ENCODE assay signal across 18 cellular contexts in genomic region chr7:7895754-7896153, GRCh38.
DNase-seq lines count a peak whose midpoint lies in the region; ATAC-seq and TF ChIP-seq lines count a peak whose summit lies in the region.
"Had no signal": no experiment of that assay in that cellular context is flagged by ENCODE, and none has a peak within 500 bp of the region (broad histone marks: within the 10 kb centered on the region; RNA-seq: fewer than 3 reads in every experiment).

No MANE protein-coding gene starts in this region.

- TF ChIP-seq CTCF in left lung (IDR thresholded peaks at IDR 0.05) (no peak), dorsolateral prefrontal cortex (IDR thresholded peaks at IDR 0.05 in 54 of 56, conservative IDR thresholded peaks at IDR 0.05 in 2 of 56; ENCODE audit: low read depth in 1 of 56, partially characterized antibody in 56 of 56) (no peak)

- no peaks in the 10 kb centered on the region for H3K36me3 ChIP-seq in left lung
- H3K36me3 ChIP-seq: adrenal gland had no signal

- peaks cover 0 to 7% of the 10 kb centered on the region in 2 donors for H3K4me1 Mint-ChIP-seq in stimulated activated naive B cell treated with anti-CD40 and anti-IgM and Interleukin-4, amounts not matched to agents 10 μg/mL and 1 μg/mL and 100 μg/mL, for 72 hours
- H3K4me1 Mint-ChIP-seq in activated naive CD4-positive, alpha-beta T cell treated with anti-CD3 and anti-CD28 coated beads, Interleukin-2, amount 10 ng/mL, durations not matched to agents 7 days and 5 days = no peaks in the 10 kb centered on the region
- H3K4me1 Mint-ChIP-seq: naive thymus-derived CD4-positive, alpha-beta T cell had no signal

- DNase-seq in DMS53 treated with DMSO at 0.1 percent for 48 hours (lab: John Stamatoyannopoulos, UW; ENCODE audit: unreplicated experiment) = peak; percentile 56
- peak; percentile 9 for DNase-seq in NCI-H128 (lab: John Stamatoyannopoulos, UW; ENCODE audit: unreplicated experiment)
- DNase-seq in NCI-H774 (lab: John Stamatoyannopoulos, UW) = peak; percentile 39
- DNase-seq in left lung = no peak
- DNase-seq in stimulated activated naive B cell treated with anti-CD40 and anti-IgM and Interleukin-4, amounts not matched to agents 10 μg/mL and 1 μg/mL and 100 μg/mL, for 72 hours = no peak
- no peak for DNase-seq in GM03348 (ENCODE audit: low spot score)
- DNase-seq in activated naive CD4-positive, alpha-beta T cell treated with anti-CD3 and anti-CD28 coated beads, Interleukin-2, amount 10 ng/mL, durations not matched to agents 7 days and 5 days = no peak
- no peak for DNase-seq in dorsolateral prefrontal cortex
- DNase-seq: adrenal gland; Calu3; GF-D8; HFFc6; KG1; mammary epithelial cell; naive thymus-derived CD4-positive, alpha-beta T cell; NCI-H1048 had no signal

- no peaks in the 10 kb centered on the region for H3K9me3 Mint-ChIP-seq in stimulated activated naive B cell treated with anti-CD40 and anti-IgM and Interleukin-4, amounts not matched to agents 10 μg/mL and 1 μg/mL and 100 μg/mL, for 72 hours
- no peaks in the 10 kb centered on the region for H3K9me3 Mint-ChIP-seq in activated naive CD4-positive, alpha-beta T cell treated with anti-CD3 and anti-CD28 coated beads, Interleukin-2, amount 10 ng/mL, durations not matched to agents 7 days and 5 days
- H3K9me3 Mint-ChIP-seq: HFFc6 had no signal

- no peaks in the 10 kb centered on the region for H3K27me3 Mint-ChIP-seq in stimulated activated naive B cell treated with anti-CD40 and anti-IgM and Interleukin-4, amounts not matched to agents 10 μg/mL and 1 μg/mL and 100 μg/mL, for 72 hours
- H3K27me3 Mint-ChIP-seq in activated naive CD4-positive, alpha-beta T cell treated with anti-CD3 and anti-CD28 coated beads, Interleukin-2, amount 10 ng/mL, durations not matched to agents 7 days and 5 days = no peaks in the 10 kb centered on the region
- H3K27me3 Mint-ChIP-seq: naive thymus-derived CD4-positive, alpha-beta T cell had no signal

- intact Hi-C loops in left lung (cut with DNase I) (no loop called here), dorsolateral prefrontal cortex (cut with DNase I) (no loop called here)

- no peaks in the 10 kb centered on the region for H3K4me1 ChIP-seq in left lung
- H3K4me1 ChIP-seq: adrenal gland had no signal

- H3K9me3 ChIP-seq in left lung = no peaks in the 10 kb centered on the region
- H3K9me3 ChIP-seq: adrenal gland had no signal

- H3K36me3 Mint-ChIP-seq in stimulated activated naive B cell treated with anti-CD40 and anti-IgM and Interleukin-4, amounts not matched to agents 10 μg/mL and 1 μg/mL and 100 μg/mL, for 72 hours = peaks cover 2 to 7% of the 10 kb centered on the region in 2 donors
- no peaks in the 10 kb centered on the region for H3K36me3 Mint-ChIP-seq in activated naive CD4-positive, alpha-beta T cell treated with anti-CD3 and anti-CD28 coated beads, Interleukin-2, amount 10 ng/mL, durations not matched to agents 7 days and 5 days

- H3K4me3 ChIP-seq in left lung (no peak overlapping the region), dorsolateral prefrontal cortex (peak overlapping the region in 27 of 59 donors; percentile 4 to 59 (median 42))
- H3K4me3 ChIP-seq: adrenal gland had no signal

- H3K4me3 Mint-ChIP-seq in stimulated activated naive B cell treated with anti-CD40 and anti-IgM and Interleukin-4, amounts not matched to agents 10 μg/mL and 1 μg/mL and 100 μg/mL, for 72 hours = no peak overlapping the region
- no peak overlapping the region for H3K4me3 Mint-ChIP-seq in activated naive CD4-positive, alpha-beta T cell treated with anti-CD3 and anti-CD28 coated beads, Interleukin-2, amount 10 ng/mL, durations not matched to agents 7 days and 5 days
- H3K4me3 Mint-ChIP-seq: HFFc6; naive thymus-derived CD4-positive, alpha-beta T cell had no signal

- no peak overlapping the region for H3K27ac ChIP-seq in left lung
- peak overlapping the region in 2 of 59 donors; percentile 9 to 18 for H3K27ac ChIP-seq in dorsolateral prefrontal cortex
- H3K27ac ChIP-seq: adrenal gland, parathyroid adenoma had no signal

- peak; percentile 18 for ATAC-seq in left lung
- no peak for ATAC-seq in stimulated activated naive B cell treated with anti-CD40 and anti-IgM and Interleukin-4, amounts not matched to agents 10 μg/mL and 1 μg/mL and 100 μg/mL, for 72 hours (replicated peaks)
- ATAC-seq: naive thymus-derived CD4-positive, alpha-beta T cell; SK-N-SH treated with all-trans-retinoic acid at 6 μM for 48 hours had no signal

- H3K27me3 ChIP-seq in left lung (no peaks in the 10 kb centered on the region), dorsolateral prefrontal cortex (no peaks in the 10 kb centered on the region)
- H3K27me3 ChIP-seq: adrenal gland had no signal

- no peak overlapping the region for H3K27ac Mint-ChIP-seq in stimulated activated naive B cell treated with anti-CD40 and anti-IgM and Interleukin-4, amounts not matched to agents 10 μg/mL and 1 μg/mL and 100 μg/mL, for 72 hours
- H3K27ac Mint-ChIP-seq in activated naive CD4-positive, alpha-beta T cell treated with anti-CD3 and anti-CD28 coated beads, Interleukin-2, amount 10 ng/mL, durations not matched to agents 7 days and 5 days = no peak overlapping the region
- H3K27ac Mint-ChIP-seq: HFFc6; naive thymus-derived CD4-positive, alpha-beta T cell had no signal

- CTCF ChIA-PET in activated naive CD4-positive, alpha-beta T cell treated with anti-CD3 and anti-CD28 coated beads, Interleukin-2, amount 10 ng/mL, durations not matched to agents 7 days and 5 days (lab: Charles Lee) = no interaction called here

Comparison
In these comparisons a context has a peak if more than half of its experiments do, and no peak if none do; other contexts are left out.
1. DNase-seq: peak in DMS53 treated with DMSO at 0.1 percent for 48 hours (single experiment), NCI-H128 (single experiment) and NCI-H774 (single experiment); none in left lung (0 of 2), stimulated activated naive B cell treated with anti-CD40 and anti-IgM and Interleukin-4, amounts not matched to agents 10 μg/mL and 1 μg/mL and 100 μg/mL, for 72 hours (single experiment), GM03348 (single experiment), activated naive CD4-positive, alpha-beta T cell treated with anti-CD3 and anti-CD28 coated beads, Interleukin-2, amount 10 ng/mL, durations not matched to agents 7 days and 5 days (single experiment) and dorsolateral prefrontal cortex (0 of 10).